In genomic region chr10:1534820-1535219, GRCh38 we compare ENCODE assay signal across 31 cellular contexts.
"Had no signal": no experiment of that assay in that cellular context is flagged by ENCODE, and none has a peak within 500 bp of the region (broad histone marks: within the 10 kb centered on the region; RNA-seq: fewer than 3 reads in every experiment).

No MANE protein-coding gene starts in this region.

- H3K4me1 ChIP-seq: ascending aorta, SJCRH30 had no signal

- ATAC-seq: activated CD8-positive, alpha-beta T cell treated with anti-CD3 and anti-CD28 coated beads, Interleukin-2, amount 10 ng/mL, durations not matched to agents 7 days and 5 days had no signal

- H3K9me3 ChIP-seq: ascending aorta, MG63, SJCRH30 had no signal

- H3K36me3 ChIP-seq: ascending aorta, cardiac muscle cell, MG63, SJCRH30, WERI-Rb-1 had no signal

- H3K4me3 ChIP-seq: ascending aorta, cardiac muscle cell, MG63, SJCRH30, SK-N-MC had no signal

- DNase-seq: activated CD4-positive, alpha-beta T cell treated with anti-CD3 and anti-CD28 coated beads for 1 hour; activated CD4-positive, alpha-beta T cell treated with anti-CD3 and anti-CD28 coated beads for 48 hours; activated CD4-positive, alpha-beta T cell treated with anti-CD3 and anti-CD28 coated beads, Interleukin-2, amount 50 U/mL, for 48 hours; activated CD4-positive, CD25-positive, alpha-beta regulatory T cell; activated CD8-positive, alpha-beta T cell treated with anti-CD3 and anti-CD28 coated beads, Interleukin-2, amount 10 ng/mL, durations not matched to agents 7 days and 5 days; activated gamma-delta T cell; activated naive CD4-positive, alpha-beta T cell treated with Interleukin-2 at 50 U/mL for 16 hours; activated naive CD8-positive, alpha-beta T cell treated with anti-CD3 and anti-CD28 coated beads, Interleukin-2, amount 10 ng/mL, durations not matched to agents 7 days and 5 days; activated T-cell treated with anti-CD3 and anti-CD28 coated beads, Interleukin-2, amount 50 U/mL, for 24 hours; amygdala; Kasumi-1; KG1; MG63; NCI-H1048; NCI-H1105 treated with DMSO at 0.1 percent for 48 hours; NCI-H1436; NCI-H1694; NCI-H1930; NCI-H2081 treated with DMSO at 0.1 percent for 48 hours; NCI-H345; NCI-H526; NCI-H748 treated with DMSO at 0.1 percent for 48 hours; NK-92 treated with Interleukin-12 subunit alpha and Interleukin-12 subunit beta, amount 100 ng/mL, for 24 hours; OCI-M1; SHP77; SJCRH30; T1000; WERI-Rb-1 had no signal

- H3K27ac ChIP-seq: ascending aorta, cardiac muscle cell, SJCRH30, SK-N-MC, WERI-Rb-1 had no signal

- H3K27me3 ChIP-seq: ascending aorta, cardiac muscle cell, MG63, SJCRH30 had no signal
